18 cellular contexts compared by ENCODE assay signal in the genomic region with DNA sequence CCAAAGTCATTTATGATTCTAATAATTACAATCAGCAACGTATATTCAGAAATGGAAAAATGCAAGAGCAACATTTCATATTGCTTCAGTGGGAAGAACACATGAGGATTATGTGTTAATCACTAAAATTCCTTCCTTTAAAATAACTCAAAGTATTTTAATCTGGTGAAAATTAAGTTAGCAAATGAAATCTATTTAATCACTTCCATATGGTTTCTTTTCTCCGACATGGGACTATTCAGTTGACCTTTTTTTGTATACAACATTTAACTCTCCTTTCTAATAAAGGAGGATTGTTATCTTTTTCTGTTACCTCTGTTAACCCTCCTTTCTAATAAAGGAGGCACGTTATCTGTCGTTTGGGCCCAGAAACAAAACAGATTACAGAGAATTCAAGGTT. TPM values are rescaled to one million over a fixed set of nuclear protein-coding genes. Genes with fewer than 3 reads are reported as not detected.
A peak's percentile ranks its signal among the peaks of the same experiment; 100 is the strongest.
DNase-seq lines count a peak whose midpoint lies in the region; ATAC-seq, FAIRE-seq and TF ChIP-seq lines count a peak whose summit lies in the region.
"Had no signal": no experiment of that assay in that cellular context is flagged by ENCODE, and none has a peak within 500 bp of the region (broad histone marks: within the 10 kb centered on the region; RNA-seq: fewer than 3 reads in every experiment).

No MANE protein-coding gene starts in this region.

- H3K27me3 ChIP-seq in adipocyte (replicated peaks; ENCODE audit: control insufficient read depth, insufficient read depth, low read length): no peaks in the 10 kb centered on the region
- H3K27me3 ChIP-seq in pancreas: no peaks in the 10 kb centered on the region
- H3K27me3 ChIP-seq: BLaER1 had no signal

- H3K4me1 ChIP-seq in adipocyte (ENCODE audit: control insufficient read depth, insufficient read depth, low read length) (peaks cover under 1% of the 10 kb centered on the region), pancreas (peaks cover 0 to 5% (median 0%) of the 10 kb centered on the region in 3 donors)
- H3K4me1 ChIP-seq: BLaER1 had no signal

- H3K36me3 ChIP-seq in adipocyte (ENCODE audit: control insufficient read depth, insufficient read depth, low read length, severe bottlenecking) (no peaks in the 10 kb centered on the region), pancreas (no peaks in the 10 kb centered on the region)

- no peak overlapping the region for H3K27ac ChIP-seq in pancreas
- H3K27ac ChIP-seq: BLaER1 had no signal

- no peak overlapping the region for H3K9ac ChIP-seq in adipocyte (ENCODE audit: low read length)
- H3K9ac ChIP-seq: BLaER1 had no signal

- TF ChIP-seq POLR2A in GM12891 (IDR thresholded peaks at IDR 0.05; ENCODE audit: low read depth, low read length): no peak

- H3K4me3 ChIP-seq in adipocyte (ENCODE audit: low read length) (no peak overlapping the region), pancreas (no peak overlapping the region)
- H3K4me3 ChIP-seq: BLaER1, GM12878 had no signal

- peak; percentile 20 for DNase-seq in SK-N-DZ (ENCODE audit: low spot score)
- peak; percentile 23 for DNase-seq in adipocyte (ENCODE audit: low read depth)
- DNase-seq in fibroblast of gingiva (ENCODE audit: low read depth): peak; percentile 14
- no peak for DNase-seq in GM12891 (ENCODE audit: insufficient read length, low spot score)
- no peak for DNase-seq in pancreas
- no peak for DNase-seq in stimulated activated naive CD4-positive, alpha-beta T cell treated with Interleukin-2 at 50 U/mL for 16 hours (lab: John Stamatoyannopoulos, UW)
- DNase-seq: CD4-positive, alpha-beta memory T cell; DMS153; DMS79 treated with DMSO at 0.1 percent for 48 hours; H9; KBM-7 had no signal

- intact Hi-C loops in pancreas (cut with DNase I): no loop called here

- TF ChIP-seq CTCF in pancreas (IDR thresholded peaks at IDR 0.05): no peak

- WGBS in pancreas, 2 donors: 48 to 62% methylated on average over 4 of the region's 4 CpGs

- FAIRE-seq in GM12891 (lab: Jason Lieb, UNC) (no peak), pancreas (lab: Jason Lieb, UNC) (no peak)
- FAIRE-seq: A204.1, GM12878, GM19239, H1, HepG2 had no signal

- no peaks in the 10 kb centered on the region for H3K9me3 ChIP-seq in adipocyte (ENCODE audit: control insufficient read depth, low read length)
- H3K9me3 ChIP-seq in pancreas: no peaks in the 10 kb centered on the region

- ATAC-seq in pancreas (no peak), HG03521 (IDR thresholded peaks at IDR 0.05; ENCODE audit: unreplicated experiment) (no peak)
- ATAC-seq: GM12878, HepG2 had no signal

TF ChIP-seq in GM12891, 5 proteins besides CTCF, POLR2A, EP300 and RAD21:
- no peak for TF ChIP-seq POU2F2 (IDR thresholded peaks at IDR 0.05; ENCODE audit: low read depth, low read length)
- no peak for TF ChIP-seq POLR2AphosphoS5 (IDR thresholded peaks at IDR 0.05; ENCODE audit: low read depth, low read length)
- no peak for TF ChIP-seq SPI1 (IDR thresholded peaks at IDR 0.05; ENCODE audit: low read depth, low read length)
- no peak for TF ChIP-seq TAF1 (IDR thresholded peaks at IDR 0.05; ENCODE audit: low read depth, low read length)
- TF ChIP-seq PAX5 (IDR thresholded peaks at IDR 0.05; ENCODE audit: insufficient read depth, low read length, severe bottlenecking): no peak
TF ChIP-seq in GM12891: peak in this region for 0.

RNA-seq across cellular contexts. Expression of a gene that starts 59.9 kb away (rescaled TPM):
- 5.9 and 7.5 TPM in 2 replicates for polyA plus RNA-seq in SK-N-DZ (2014; cell fraction: cytosol; rRNA removed)
- polyA plus RNA-seq in SK-N-DZ (2014; cell fraction: nucleus; rRNA removed): 4.1 and 7.0 TPM in 2 replicates
- polyA plus RNA-seq in GM12891 (2012; ENCODE audit: low read depth, missing spikeins): 4.3 TPM
- 1 to 10 TPM in 4 of 6 donors, under 1 TPM in 2; 0.56 to 3.6 (median 1.5) TPM for total RNA-seq in pancreas
- polyA plus RNA-seq in pancreas: 1 to 10 TPM in 1 of 2 donors, under 1 TPM in 1; 0.61 to 1.5 TPM

Comparison
In these comparisons a context has a peak if more than half of its experiments do, and no peak if none do; other contexts are left out.
1. DNase-seq: peak in SK-N-DZ (single experiment), adipocyte (single experiment) and fibroblast of gingiva (single experiment); none in GM12891 (single experiment), pancreas (0 of 6) and stimulated activated naive CD4-positive, alpha-beta T cell treated with Interleukin-2 at 50 U/mL for 16 hours (single experiment).